Comparison of ENCODE assay signal across 15 cellular contexts in the genomic region with DNA sequence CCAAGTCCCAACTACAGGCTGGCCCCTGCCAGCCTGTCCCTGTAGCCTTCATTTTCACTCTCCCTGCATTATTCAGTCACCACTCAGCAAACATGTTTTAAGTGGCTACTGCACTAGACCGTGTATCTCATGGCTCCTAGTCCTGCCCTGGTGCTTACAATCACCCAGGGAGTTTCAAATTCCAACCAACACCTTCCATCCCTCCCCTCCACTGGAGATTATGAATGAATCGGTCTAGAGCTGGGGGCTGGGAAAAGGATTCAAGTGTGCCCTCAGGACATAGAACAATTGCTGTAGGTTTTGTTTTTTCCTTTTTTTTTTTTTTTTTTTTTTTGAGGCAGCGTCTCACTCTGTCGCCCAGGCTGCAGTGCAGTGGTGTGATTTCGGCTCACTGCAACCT. TPM values are rescaled to one million over a fixed set of nuclear protein-coding genes. Genes with fewer than 3 reads are reported as not detected.
A peak's percentile ranks its signal among the peaks of the same experiment; 100 is the strongest.
DNase-seq lines count a peak whose midpoint lies in the region; ATAC-seq, FAIRE-seq and TF ChIP-seq lines count a peak whose summit lies in the region.
"Had no signal": no experiment of that assay in that cellular context is flagged by ENCODE, and none has a peak within 500 bp of the region (broad histone marks: within the 10 kb centered on the region; RNA-seq: fewer than 3 reads in every experiment).

No MANE protein-coding gene starts in this region.

- no peaks in the 10 kb centered on the region for H3K36me3 Mint-ChIP-seq in astrocyte (ENCODE audit: low read depth, unreplicated experiment)
- no peaks in the 10 kb centered on the region for H3K36me3 Mint-ChIP-seq in activated naive CD8-positive, alpha-beta T cell treated with anti-CD3 and anti-CD28 coated beads for 36 hours

- H3K18ac ChIP-seq in neuronal stem cell (ENCODE audit: low read length): peak overlapping the region; percentile 11

- no peak overlapping the region for H2BK5ac ChIP-seq in neuronal stem cell (ENCODE audit: low read length)

- H3K4ac ChIP-seq in neuronal stem cell (ENCODE audit: low read length): no peak overlapping the region

- POLR2A ChIA-PET in HEK293 (lab: Yijun Ruan, JAX): no interaction called here

- no peak overlapping the region for H4K91ac ChIP-seq in neuronal stem cell (ENCODE audit: low read depth, low read length, poor library complexity)

- H3K9me3 ChIP-seq in HEK293 (ENCODE audit: control insufficient read depth, insufficient read depth, low read depth, low read length) (no peaks in the 10 kb centered on the region), astrocyte (ENCODE audit: insufficient read depth, low read depth, low read length) (no peaks in the 10 kb centered on the region), neuronal stem cell (replicated peaks in 1 of 2; ENCODE audit: control insufficient read depth in 2 of 2, insufficient read depth in 1 of 2, low read depth in 1 of 2, low read length in 2 of 2) (no peaks in the 10 kb centered on the region)
- H3K9me3 ChIP-seq: Caco-2 had no signal

- WGBS in neuronal stem cell (ENCODE audit: extremely low coverage in 2 of 2, insufficient read length in 2 of 2, insufficient replicate concordance in 1 of 2), 2 donors: no CpG with 5 or more reads among the region's 5 CpGs

- H2AFZ ChIP-seq in astrocyte (ENCODE audit: low read depth, low read length) (no peak overlapping the region), neuronal stem cell (ENCODE audit: low read length) (no peak overlapping the region)

- H3K4me1 Mint-ChIP-seq in astrocyte (ENCODE audit: low read depth, unreplicated experiment): no peaks in the 10 kb centered on the region
- H3K4me1 Mint-ChIP-seq in activated naive CD8-positive, alpha-beta T cell treated with anti-CD3 and anti-CD28 coated beads for 36 hours: no peaks in the 10 kb centered on the region

- peak; percentile 10 for DNase-seq in NCI-H2029 treated with DMSO at 0.1 percent for 48 hours (lab: John Stamatoyannopoulos, UW)
- no peak for DNase-seq in NCI-H2029 (lab: John Stamatoyannopoulos, UW)
- no peak for DNase-seq in astrocyte (ENCODE audit: low read depth)
- no peak for DNase-seq in neuronal stem cell (ENCODE audit: low spot score)
- no peak for DNase-seq in activated naive CD8-positive, alpha-beta T cell treated with anti-CD3 and anti-CD28 coated beads for 36 hours
- DNase-seq in GOT3 (lab: John Stamatoyannopoulos, UW): no peak
- DNase-seq: NCI-H1694; NCI-H2227 treated with DMSO at 0.1 percent for 48 hours; NCI-H526 treated with DMSO at 0.1 percent for 48 hours; NK-92 treated with Interleukin-12 subunit alpha and Interleukin-12 subunit beta, amount 100 ng/mL, for 24 hours had no signal

- H2BK12ac ChIP-seq in neuronal stem cell (ENCODE audit: low read length): no peak overlapping the region

- H3K4me2 ChIP-seq in astrocyte (ENCODE audit: low read length): no peak overlapping the region
- no peak overlapping the region for H3K4me2 ChIP-seq in neuronal stem cell (ENCODE audit: insufficient read depth, low read length, poor library complexity, severe bottlenecking)

- H3K79me2 ChIP-seq in astrocyte (ENCODE audit: insufficient read depth, low read length): no peaks in the 10 kb centered on the region

- no peaks in the 10 kb centered on the region for H3K9me3 Mint-ChIP-seq in astrocyte (ENCODE audit: unreplicated experiment)
- no peaks in the 10 kb centered on the region for H3K9me3 Mint-ChIP-seq in activated naive CD8-positive, alpha-beta T cell treated with anti-CD3 and anti-CD28 coated beads for 36 hours

- H3K4me3 ChIP-seq in HEK293 (ENCODE audit: low read depth, low read length) (no peak overlapping the region), astrocyte (ENCODE audit: insufficient read depth, low read depth, low read length) (no peak overlapping the region), neuronal stem cell (ENCODE audit: low read length in 2 of 2) (no peak overlapping the region)

- no peak overlapping the region for H3K9ac ChIP-seq in astrocyte (ENCODE audit: low read length)
- H3K9ac ChIP-seq in neuronal stem cell (ENCODE audit: low read depth, low read length, poor library complexity): no peak overlapping the region

- H3K36me3 ChIP-seq in HEK293 (ENCODE audit: control insufficient read depth in 2 of 2, insufficient read depth in 1 of 2, low read length in 2 of 2): no peaks in the 10 kb centered on the region
- H3K36me3 ChIP-seq in astrocyte (ENCODE audit: insufficient read depth, low read length): no peaks in the 10 kb centered on the region
- no peaks in the 10 kb centered on the region for H3K36me3 ChIP-seq in neuronal stem cell (replicated peaks in 1 of 2; ENCODE audit: control insufficient read depth in 2 of 2, insufficient read depth in 2 of 2, low read length in 2 of 2)

- H3K27me3 Mint-ChIP-seq in astrocyte (ENCODE audit: low read depth, unreplicated experiment): peaks cover 15% of the 10 kb centered on the region
- H3K27me3 Mint-ChIP-seq in activated naive CD8-positive, alpha-beta T cell treated with anti-CD3 and anti-CD28 coated beads for 36 hours: peaks cover 29% of the 10 kb centered on the region

- H4K8ac ChIP-seq in neuronal stem cell (ENCODE audit: low read depth, low read length): no peak overlapping the region

- H3K27ac ChIP-seq in HEK293 (ENCODE audit: extremely low read depth, low read depth, low read length): no peak overlapping the region
- no peak overlapping the region for H3K27ac ChIP-seq in astrocyte (ENCODE audit: low read depth, low read length)
- H3K27ac ChIP-seq in neuronal stem cell (replicated peaks; ENCODE audit: low read length): no peak overlapping the region
- H3K27ac ChIP-seq: C4-2B had no signal

- no peak overlapping the region for H2AK5ac ChIP-seq in neuronal stem cell (ENCODE audit: low read depth, low read length)

- peak overlapping the region; percentile 1 for H3K4me3 Mint-ChIP-seq in astrocyte (ENCODE audit: unreplicated experiment)
- H3K4me3 Mint-ChIP-seq in activated naive CD8-positive, alpha-beta T cell treated with anti-CD3 and anti-CD28 coated beads for 36 hours: no peak overlapping the region

- no peak overlapping the region for H2BK15ac ChIP-seq in neuronal stem cell (ENCODE audit: low read length)

- H3K27me3 ChIP-seq in astrocyte (ENCODE audit: insufficient read depth, low read length) (no peaks in the 10 kb centered on the region), neuronal stem cell (ENCODE audit: control insufficient read depth in 3 of 3, insufficient read depth in 3 of 3, low read depth in 1 of 3, low read length in 3 of 3) (no peaks in the 10 kb centered on the region)

- H2BK120ac ChIP-seq in neuronal stem cell (ENCODE audit: low read depth, low read length): no peak overlapping the region

- H4K20me1 ChIP-seq in astrocyte (ENCODE audit: insufficient read depth, low read length): no peaks in the 10 kb centered on the region

- no peaks in the 10 kb centered on the region for H3K4me1 ChIP-seq in HEK293 (ENCODE audit: control insufficient read depth, insufficient read depth, low read length)
- H3K4me1 ChIP-seq in astrocyte (ENCODE audit: insufficient read depth, low read length): no peaks in the 10 kb centered on the region
- peaks cover 9 to 22% of the 10 kb centered on the region in 2 donors for H3K4me1 ChIP-seq in neuronal stem cell (ENCODE audit: control insufficient read depth in 2 of 2, insufficient read depth in 1 of 2, low read depth in 1 of 2, low read length in 2 of 2)

- no peak overlapping the region for H3K23ac ChIP-seq in neuronal stem cell (ENCODE audit: low read depth, low read length, poor library complexity)

- H3K79me1 ChIP-seq in neuronal stem cell (ENCODE audit: low read depth, low read length): peaks cover 2% of the 10 kb centered on the region

- TF ChIP-seq CTCF in HEK293 (tag by site-specific recombination; IDR thresholded peaks at IDR 0.05) (no peak), astrocyte (IDR thresholded peaks at IDR 0.05; ENCODE audit: insufficient read depth, low read depth, low read length) (no peak)

- no peak overlapping the region for H3K14ac ChIP-seq in neuronal stem cell (ENCODE audit: low read length)

- H3K27ac Mint-ChIP-seq in astrocyte (ENCODE audit: unreplicated experiment): no peak overlapping the region
- H3K27ac Mint-ChIP-seq in activated naive CD8-positive, alpha-beta T cell treated with anti-CD3 and anti-CD28 coated beads for 36 hours: no peak overlapping the region

- FAIRE-seq in astrocyte (lab: Jason Lieb, UNC): no peak
- FAIRE-seq: GM12892 had no signal

- no peak for ATAC-seq in HG02588 (IDR thresholded peaks at IDR 0.05; ENCODE audit: unreplicated experiment)

- CTCF ChIA-PET in HEK293 (lab: Yijun Ruan, JAX): interaction anchor here (0.7 to 2.7 kb wide), 7 partner anchors 9 to 57 kb away, joined by 3 to 19 read pairs (median 6); no protein-coding TSS in a partner anchor

TF ChIP-seq in HEK293, 187 proteins besides CTCF, POLR2A, EP300 and RAD21 (continues in another document):
- TF ChIP-seq WT1 (tag by site-specific recombination; IDR thresholded peaks at IDR 0.05) (no peak), ZNF558 (tag by site-specific recombination; IDR thresholded peaks at IDR 0.05) (no peak), ZNF292 (tag by site-specific recombination; IDR thresholded peaks at IDR 0.05; ENCODE audit: borderline replicate concordance, low read depth) (no peak), ZNF211 (tag by site-specific recombination; IDR thresholded peaks at IDR 0.05; ENCODE audit: low read depth) (no peak), FEZF1 (tag by site-specific recombination; IDR thresholded peaks at IDR 0.05) (no peak), ZNF561 (tag by site-specific recombination; IDR thresholded peaks at IDR 0.05; ENCODE audit: borderline replicate concordance) (no peak), ZFP37 (tag by site-specific recombination; IDR thresholded peaks at IDR 0.05) (no peak)
- TF ChIP-seq, protein P1, sequence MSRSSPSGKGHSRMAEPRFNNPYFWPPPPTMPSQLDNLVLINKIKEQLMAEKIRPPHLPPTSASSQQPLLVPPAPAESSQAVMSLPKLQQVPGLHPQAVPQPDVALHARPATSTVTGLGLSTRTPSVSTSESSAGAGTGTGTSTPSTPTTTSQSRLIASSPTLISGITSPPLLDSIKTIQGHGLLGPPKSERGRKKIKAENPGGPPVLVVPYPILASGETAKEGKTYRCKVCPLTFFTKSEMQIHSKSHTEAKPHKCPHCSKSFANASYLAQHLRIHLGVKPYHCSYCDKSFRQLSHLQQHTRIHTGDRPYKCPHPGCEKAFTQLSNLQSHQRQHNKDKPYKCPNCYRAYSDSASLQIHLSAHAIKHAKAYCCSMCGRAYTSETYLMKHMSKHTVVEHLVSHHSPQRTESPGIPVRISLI (tag by site-specific recombination; IDR thresholded peaks at IDR 0.05): 0 out of 2 replicates have a peak, but pooled peaks have one; percentile 32

RNA-seq across cellular contexts. Expression of a gene that starts 15.0 kb away (rescaled TPM):
- total RNA-seq in astrocyte: 2.9 and 3.0 TPM in 2 replicates
- 15.5 TPM for polyA plus RNA-seq in neuronal stem cell (2013, experiment 1 of 2)
- polyA plus RNA-seq in neuronal stem cell (2013, experiment 2 of 2): 15.7 TPM
- total RNA-seq in activated naive CD8-positive, alpha-beta T cell treated with anti-CD3 and anti-CD28 coated beads for 36 hours: 10 to 100 TPM; 10.7 to 11.3 TPM

RNA-seq across cellular contexts. Expression of a gene that starts 45.8 kb away (rescaled TPM):
- 131 and 153 TPM in 2 replicates for total RNA-seq in astrocyte
- 33.5 TPM for polyA plus RNA-seq in neuronal stem cell (2013, experiment 1 of 2)
- polyA plus RNA-seq in neuronal stem cell (2013, experiment 2 of 2): 33.9 TPM
- total RNA-seq in activated naive CD8-positive, alpha-beta T cell treated with anti-CD3 and anti-CD28 coated beads for 36 hours: 10 to 100 TPM; 59.2 to 65.8 TPM
